In genomic region chr10:99329891-99330674, GRCh38 we compare ENCODE assay signal across 7 cellular contexts. TPM values are rescaled to one million over a fixed set of nuclear protein-coding genes. Genes with fewer than 3 reads are reported as not detected.
DNase-seq lines count a peak whose midpoint lies in the region; ATAC-seq, FAIRE-seq and TF ChIP-seq lines count a peak whose summit lies in the region.

No MANE protein-coding gene starts in this region.

- H3K27me3 Mint-ChIP-seq in T-cell (peaks cover 43 to 44% of the 10 kb centered on the region in 2 donors), neural crest cell (ENCODE audit: low read depth) (peaks cover 62% of the 10 kb centered on the region)

- POLR2A ChIA-PET in T-cell (lab: Charles Lee), result no interaction called here

- no peak for DNase-seq in T-cell
- peak; percentile 15 for DNase-seq in neural crest cell (ENCODE audit: low read depth, low spot score)
- no peak for DNase-seq in GM12892 (ENCODE audit: insufficient read length)
- no peak for DNase-seq in UCSD-AML1 (lab: John Stamatoyannopoulos, UW; ENCODE audit: unreplicated experiment)

- ATAC-seq in GM18505 (IDR thresholded peaks at IDR 0.05; ENCODE audit: unreplicated experiment), result peak; percentile 45
- peak; percentile 40 for ATAC-seq in HG02571 (IDR thresholded peaks at IDR 0.05; ENCODE audit: unreplicated experiment)
- peak in 3 of 4 experiments; percentile 42 to 64 (median 54) for ATAC-seq in T-cell (replicated peaks in 1 of 4)
- ATAC-seq in esophagus mucosa, result peak; percentile 56

- H3K4me1 Mint-ChIP-seq in T-cell (peaks cover 9 to 17% (median 11%) of the 10 kb centered on the region in 3 donors), neural crest cell (peaks cover 7% of the 10 kb centered on the region)

- FAIRE-seq in GM12892 (lab: Jason Lieb, UNC), result no peak

- H3K9me3 Mint-ChIP-seq in T-cell (no peaks in the 10 kb centered on the region), neural crest cell (no peaks in the 10 kb centered on the region)

- no peak for TF ChIP-seq CTCF in neural crest cell (conservative IDR thresholded peaks at IDR 0.05)

- no peak for TF ChIP-seq POLR2A in GM18505 (IDR thresholded peaks at IDR 0.05; ENCODE audit: borderline replicate concordance, extremely low read depth, insufficient read depth, insufficient read length)
- TF ChIP-seq POLR2A in GM12892 (IDR thresholded peaks at IDR 0.05; ENCODE audit: low read depth, low read length), result no peak

- CTCF ChIA-PET in T-cell (lab: Charles Lee), result no interaction called here

- H3K4me3 Mint-ChIP-seq in T-cell, result peak overlapping the region; percentile 42 to 71 (median 54)
- peak overlapping the region; percentile 78 for H3K4me3 Mint-ChIP-seq in neural crest cell

- no peaks in the 10 kb centered on the region for H3K36me3 Mint-ChIP-seq in T-cell
- H3K36me3 Mint-ChIP-seq in neural crest cell (ENCODE audit: low read depth), result peaks cover 2% of the 10 kb centered on the region

- H3K27ac Mint-ChIP-seq in T-cell (no peak overlapping the region), neural crest cell (ENCODE audit: unreplicated experiment) (no peak overlapping the region)

RNA-seq across cellular contexts. Expression of gene CNNM1, which starts 0.9 kb away (rescaled TPM):
- total RNA-seq in T-cell (1 to 10 TPM in 1 of 5 donors, under 1 TPM in 4; 0.25 to 1.2 (median 0.36) TPM), esophagus mucosa (0.36 TPM), neural crest cell (1.6 and 2.0 TPM in 2 replicates)
- polyA plus RNA-seq in GM12892 (2012; ENCODE audit: missing spikeins), result 0.28 TPM
